Comparison of ENCODE assay signal across 8 cellular contexts in the genomic region with DNA sequence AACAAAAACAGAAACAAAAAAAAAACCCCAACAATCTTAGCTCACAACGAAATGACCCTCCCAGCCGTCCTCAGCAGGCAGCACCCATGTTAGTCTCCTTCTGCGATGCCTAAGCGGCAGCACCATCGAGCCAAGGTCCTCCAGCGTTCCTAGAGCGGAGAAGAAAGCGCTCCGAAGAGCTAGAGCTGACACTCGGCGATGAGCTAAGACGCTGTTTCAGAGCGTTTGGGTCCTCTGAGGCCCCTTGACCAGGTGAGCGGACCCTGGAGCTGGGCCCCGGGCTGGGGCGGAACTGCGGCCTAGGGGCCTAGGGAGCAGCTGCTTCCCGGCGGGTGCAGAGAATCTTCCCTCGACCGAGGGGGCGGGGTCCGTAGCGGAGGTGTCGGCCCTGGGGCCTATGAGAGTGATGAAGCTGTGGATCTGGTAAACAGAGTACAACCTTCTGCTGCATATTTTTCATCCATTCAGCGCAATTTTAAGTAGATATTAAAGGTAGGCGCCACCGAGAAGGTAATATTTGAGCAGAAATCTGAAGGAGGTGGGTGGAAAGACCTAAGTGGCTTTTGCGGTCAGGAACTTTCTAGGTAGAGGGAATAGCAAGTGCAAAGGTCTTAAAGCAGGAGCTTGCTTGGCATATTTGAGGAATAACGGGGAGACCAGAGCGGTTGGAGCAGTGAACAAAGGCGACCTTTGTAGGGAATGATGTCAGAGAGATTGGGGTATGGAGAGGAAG. TPM values are rescaled to one million over a fixed set of nuclear protein-coding genes. Genes with fewer than 3 reads are reported as not detected.
DNase-seq lines count a peak whose midpoint lies in the region; ATAC-seq, FAIRE-seq and TF ChIP-seq lines count a peak whose summit lies in the region.

A gene (plus strand): TSS at position 182 of the 733 bp plus-strand sequence. CDS start 4,777 bp downstream, outside the sequence.

- TF ChIP-seq POLR2A in vagina (IDR thresholded peaks at IDR 0.05) = no peak

- H3K9me3 ChIP-seq in vagina = no peaks in the 10 kb centered on the region

- TF ChIP-seq CTCF in vagina (IDR thresholded peaks at IDR 0.05) = no peak

- H3K4me3 ChIP-seq in rectal smooth muscle tissue (ENCODE audit: low read length) (peak within 1 kb of the TSS; percentile 95), vagina (peak within 1 kb of the TSS; percentile 59 to 75)

- peak; percentile 91 for FAIRE-seq in GM18507 (lab: Jason Lieb, UNC)

- DNase-seq in GM18507 (ENCODE audit: extremely low spot score, insufficient read length, low read depth) = peak; percentile 59
- peak; percentile 76 to 82 for DNase-seq in NCI-H187 (lab: John Stamatoyannopoulos, UW)
- peak; percentile 51 for DNase-seq in T-helper 22 cell (ENCODE audit: low read depth)
- peak; percentile 95 for DNase-seq in astrocyte of the hippocampus (ENCODE audit: low read depth, low spot score)
- peak; percentile 78 for DNase-seq in hepatic stellate cell (ENCODE audit: low spot score)
- no peak for DNase-seq in vagina (ENCODE audit: extremely low spot score in 2 of 2)

- H3K27me3 ChIP-seq in rectal smooth muscle tissue (ENCODE audit: control insufficient read depth, insufficient read depth, low read length) = no peaks in the 10 kb centered on the region
- no peaks in the 10 kb centered on the region for H3K27me3 ChIP-seq in vagina

- peak within 1 kb of the TSS; percentile 47 for H3K9ac ChIP-seq in rectal smooth muscle tissue (ENCODE audit: low read length)

- H3K27ac ChIP-seq in rectal smooth muscle tissue (ENCODE audit: low read depth, low read length) = peak within 1 kb of the TSS; percentile 93
- H3K27ac ChIP-seq in vagina = peak within 1 kb of the TSS; percentile 84

- peak; percentile 84 for ATAC-seq in HG02943 (IDR thresholded peaks at IDR 0.05; ENCODE audit: low read depth, unreplicated experiment)

- intact Hi-C loops in vagina (cut with DNase I) = no loop called here

- peaks cover 1% of the 10 kb centered on the region for H3K36me3 ChIP-seq in rectal smooth muscle tissue (ENCODE audit: control insufficient read depth, insufficient read depth, low read length)
- H3K36me3 ChIP-seq in vagina = peaks cover 0 to 6% of the 10 kb centered on the region in 2 donors

- H3K4me1 ChIP-seq in rectal smooth muscle tissue (ENCODE audit: control insufficient read depth, insufficient read depth, low read length) (peaks cover 11% of the 10 kb centered on the region), vagina (peaks cover 31% of the 10 kb centered on the region)

RNA-seq across cellular contexts. Expression of the gene that starts here (rescaled TPM):
- 18.7 TPM for total RNA-seq in vagina

Comparison
In these comparisons a context has a peak if more than half of its experiments do, and no peak if none do; other contexts are left out.
1. DNase-seq: peak in GM18507 (single experiment), NCI-H187 (2 of 2), T-helper 22 cell (single experiment), astrocyte of the hippocampus (single experiment) and hepatic stellate cell (single experiment); none in vagina (0 of 2).